1 cellular context compared by ENCODE assay signal in the genomic region with DNA sequence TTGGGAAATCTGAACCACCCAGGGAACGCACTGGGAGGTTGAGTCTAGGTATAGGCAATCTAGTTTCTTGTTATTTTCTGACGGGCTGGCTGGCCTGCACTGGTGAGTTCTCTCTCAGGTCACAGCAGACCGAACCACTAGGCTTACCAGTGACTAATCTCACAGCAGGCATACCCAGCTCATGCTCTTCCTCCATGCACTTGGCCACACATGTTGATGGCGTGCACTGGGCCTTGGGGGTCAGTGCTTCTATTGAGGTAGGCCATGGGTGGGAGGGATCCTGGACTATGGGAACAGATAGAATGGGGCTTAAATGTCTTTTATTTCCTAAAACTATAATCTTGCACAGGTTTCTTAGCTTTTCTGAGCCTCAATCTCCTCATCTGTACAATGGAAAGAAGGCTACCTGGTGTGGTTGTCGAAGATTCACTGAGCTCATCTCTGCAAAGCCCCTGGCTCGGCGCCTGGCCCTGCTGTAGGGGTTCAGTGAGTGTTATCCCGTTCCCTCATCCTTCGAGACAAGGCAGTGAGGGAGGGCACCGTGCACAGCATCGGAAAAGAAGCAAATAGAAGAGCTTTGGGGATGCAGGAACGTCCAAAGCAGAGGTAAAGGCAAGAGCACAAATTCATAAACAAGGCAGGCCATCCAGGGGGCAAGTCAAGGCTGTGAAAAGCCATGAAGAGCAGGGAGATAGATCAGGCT.
TF ChIP-seq lines count a peak whose summit lies in the region.

No MANE protein-coding gene starts in this region.

TF ChIP-seq in SK-N-SH, 30 proteins besides CTCF, POLR2A, EP300 and RAD21 (continued from another document):
- no peak for TF ChIP-seq FOXJ3 (CRISPR knock-in tag; IDR thresholded peaks at IDR 0.05)
- TF ChIP-seq FOSL2 (IDR thresholded peaks at IDR 0.05; ENCODE audit: borderline replicate concordance, low read depth): no peak
- no peak for TF ChIP-seq SMC3 (IDR thresholded peaks at IDR 0.05; ENCODE audit: low read depth, low read length)
- TF ChIP-seq IRF3 (IDR thresholded peaks at IDR 0.05; ENCODE audit: low read depth, low read length): no peak
- TF ChIP-seq RFX5 (IDR thresholded peaks at IDR 0.05; ENCODE audit: low read length): no peak
